ENCODE assay signal across 25 cellular contexts in genomic region chr1:165942062-165942461, GRCh38.
"Had no signal": no experiment of that assay in that cellular context is flagged by ENCODE, and none has a peak within 500 bp of the region (broad histone marks: within the 10 kb centered on the region; RNA-seq: fewer than 3 reads in every experiment).

No MANE protein-coding gene starts in this region.

- H3K4me1 ChIP-seq: gastrocnemius medialis, heart right ventricle, right atrium auricular region, suprapubic skin, thyroid gland had no signal

- H3K36me3 Mint-ChIP-seq: naive thymus-derived CD4-positive, alpha-beta T cell; stimulated activated effector memory CD8-positive, alpha-beta T cell treated with anti-CD3 and anti-CD28 coated beads, Interleukin-12 subunit alpha, Interleukin-12 subunit beta, amount 100 ng/mL, for 72 hours; type B pancreatic cell had no signal

- H3K4me3 ChIP-seq: gastrocnemius medialis, heart right ventricle, ovary, right atrium auricular region, suprapubic skin, thyroid gland had no signal

- DNase-seq: dermis blood vessel endothelial cell; effector CD8-positive, alpha-beta T cell; gastrocnemius medialis; heart right ventricle; hypothalamus; islet precursor cell; mammary epithelial cell; naive thymus-derived CD4-positive, alpha-beta T cell; nephron progenitor cell; ovary; small intestine; stimulated activated CD4-positive, alpha-beta T cell treated with anti-CD3 and anti-CD28 coated beads, Interleukin-12 subunit alpha, Interleukin-12 subunit beta, amount 100 ng/mL, for 4 hours; stimulated activated CD4-positive, alpha-beta T cell treated with anti-CD3 and anti-CD28 coated beads, Interleukin-4, amount 100 ng/mL, for 1 hour; stimulated activated CD8-positive, alpha-beta memory T cell treated with anti-CD3 and anti-CD28 coated beads, Interleukin-4, amount 100 ng/mL, for 48 hours; stimulated activated naive CD8-positive, alpha-beta T cell treated with anti-CD3 and anti-CD28 coated beads, Interleukin-15, Interleukin-2, amounts not matched to agents 100 U/mL and 50 U/mL, for 24 hours; thyroid gland had no signal

- FAIRE-seq: colon, endometrium, small intestine, urothelium cell line had no signal

- H3K27me3 ChIP-seq: gastrocnemius medialis, ovary, right atrium auricular region, thyroid gland had no signal

- ATAC-seq: esophagus mucosa; gastrocnemius medialis; heart right ventricle; left lobe of liver; naive thymus-derived CD4-positive, alpha-beta T cell; stimulated activated effector memory CD8-positive, alpha-beta T cell treated with anti-CD3 and anti-CD28 coated beads, Interleukin-12 subunit alpha, Interleukin-12 subunit beta, amount 100 ng/mL, for 72 hours; stimulated activated naive CD8-positive, alpha-beta T cell treated with anti-CD3 and anti-CD28 coated beads, Interleukin-15, Interleukin-2, amounts not matched to agents 100 U/mL and 50 U/mL, for 24 hours had no signal

- H3K27ac ChIP-seq: gastrocnemius medialis, heart right ventricle, ovary, right atrium auricular region, suprapubic skin, thyroid gland had no signal

- H3K9me3 Mint-ChIP-seq: naive thymus-derived CD4-positive, alpha-beta T cell; nephron progenitor cell; stimulated activated effector memory CD8-positive, alpha-beta T cell treated with anti-CD3 and anti-CD28 coated beads, Interleukin-12 subunit alpha, Interleukin-12 subunit beta, amount 100 ng/mL, for 72 hours; type B pancreatic cell had no signal

- H3K36me3 ChIP-seq: gastrocnemius medialis, heart right ventricle, ovary, right atrium auricular region, suprapubic skin, thyroid gland had no signal

- H3K9me3 ChIP-seq: gastrocnemius medialis, heart right ventricle, ovary, right atrium auricular region, suprapubic skin, thyroid gland had no signal

- H3K27ac Mint-ChIP-seq: naive thymus-derived CD4-positive, alpha-beta T cell; nephron progenitor cell; stimulated activated effector memory CD8-positive, alpha-beta T cell treated with anti-CD3 and anti-CD28 coated beads, Interleukin-12 subunit alpha, Interleukin-12 subunit beta, amount 100 ng/mL, for 72 hours; type B pancreatic cell had no signal
